ENCODE assay signal across 14 cellular contexts in genomic region chr10:51224610-51225230, GRCh38.
DNase-seq lines count a peak whose midpoint lies in the region; ATAC-seq and TF ChIP-seq lines count a peak whose summit lies in the region.
"Had no signal": no experiment of that assay in that cellular context is flagged by ENCODE, and none has a peak within 500 bp of the region (broad histone marks: within the 10 kb centered on the region; RNA-seq: fewer than 3 reads in every experiment).

No MANE protein-coding gene starts in this region.

- intact Hi-C loops in IMR-90 (cut with micrococcal nuclease): loop anchor here (5.0 kb wide), 1 partner anchor 232 kb away; no protein-coding TSS in a partner anchor

- H3K36me3 ChIP-seq in IMR-90 (ENCODE audit: control insufficient read depth, insufficient read depth, low read length): no peaks in the 10 kb centered on the region
- H3K36me3 ChIP-seq in osteoblast (ENCODE audit: insufficient read depth, low read length): no peaks in the 10 kb centered on the region
- no peaks in the 10 kb centered on the region for H3K36me3 ChIP-seq in mesendoderm (ENCODE audit: control insufficient read depth, insufficient read depth, low read length)

- H3K14ac ChIP-seq in IMR-90 (replicated peaks; ENCODE audit: low read depth, low read length): peak overlapping the region; percentile 70

- in situ Hi-C loops in IMR-90 (cut with MboI; ENCODE audit: low sequenced_read_pairs) (no loop called here), ACHN (cut with HindIII; ENCODE audit: low pct_ligation_motif_present, low pct_unique_long_range_greater_than_20kb, low sequenced_read_pairs) (no loop called here)

- TF ChIP-seq CTCF in IMR-90 (conservative IDR thresholded peaks at IDR 0.05; ENCODE audit: low read depth, low read length) (no peak), cardiac fibroblast (IDR thresholded peaks at IDR 0.05; ENCODE audit: low read depth, low read length) (no peak), osteoblast (IDR thresholded peaks at IDR 0.05; ENCODE audit: extremely low read depth, low read depth, low read length) (no peak), GM20000 (IDR thresholded peaks at IDR 0.05; ENCODE audit: extremely low read depth, missing control alignments) (no peak)

- BruUV-seq in IMR-90 (replicated peaks; lab: Mats Ljungman, UMichigan): no TSS peak

- TF ChIP-seq POLR2A in IMR-90 (IDR thresholded peaks at IDR 0.05; ENCODE audit: low read depth, low read length): no peak

- ATAC-seq in IMR-90 (ENCODE audit: low read depth) (peak; percentile 88), GM18519 (IDR thresholded peaks at IDR 0.05; ENCODE audit: low FRiP score, unreplicated experiment) (no peak)
- ATAC-seq: left lobe of liver had no signal

- peak overlapping the region; percentile 92 for H2BK120ac ChIP-seq in IMR-90 (ENCODE audit: low read depth, low read length)
- H2BK120ac ChIP-seq in mesendoderm (ENCODE audit: low read depth, low read length): no peak overlapping the region

- H3K27ac ChIP-seq in IMR-90 (ENCODE audit: insufficient read depth, low read length): peak overlapping the region; percentile 99; the same call in 1 of the 2 replicates
- peak overlapping the region; percentile 35 for H3K27ac ChIP-seq in osteoblast (ENCODE audit: low read depth, low read length)
- H3K27ac ChIP-seq in mesendoderm (ENCODE audit: low read depth, low read length): no peak overlapping the region

- H4K91ac ChIP-seq in IMR-90 (ENCODE audit: insufficient read depth, low read depth, low read length): peak overlapping the region; percentile 92

- H2BK15ac ChIP-seq in IMR-90 (ENCODE audit: low read depth, low read length) (peak overlapping the region; percentile 73; the same call in 2 of the 3 replicates), mesendoderm (replicated peaks; ENCODE audit: low read depth) (no peak overlapping the region)

- H2BK5ac ChIP-seq in IMR-90 (ENCODE audit: low read depth, low read length, poor library complexity, severe bottlenecking) (peak overlapping the region; percentile 94), mesendoderm (ENCODE audit: low read length) (no peak overlapping the region)

- H2AK5ac ChIP-seq in IMR-90 (ENCODE audit: low read depth, low read length) (peak overlapping the region; percentile 62; the same call in 1 of the 2 replicates), mesendoderm (ENCODE audit: low read length) (no peak overlapping the region)

- H3K18ac ChIP-seq in IMR-90 (ENCODE audit: low read depth, low read length) (peak overlapping the region; percentile 94), mesendoderm (ENCODE audit: low read length) (no peak overlapping the region)

- H3K4me2 ChIP-seq in IMR-90 (ENCODE audit: low read depth, low read length) (peak overlapping the region; percentile 98), osteoblast (ENCODE audit: insufficient read depth, low read length) (peak overlapping the region; percentile 80), mesendoderm (ENCODE audit: low read length) (no peak overlapping the region)

- peak overlapping the region; percentile 77 for H3K56ac ChIP-seq in IMR-90 (ENCODE audit: extremely low read depth, insufficient read depth, low read length)
- H3K56ac ChIP-seq in mesendoderm (ENCODE audit: low read length): no peak overlapping the region

- H2AK9ac ChIP-seq in IMR-90 (replicated peaks; ENCODE audit: low read depth, low read length, poor library complexity): peak overlapping the region; percentile 84

- no peaks in the 10 kb centered on the region for H4K20me1 ChIP-seq in IMR-90 (ENCODE audit: insufficient read depth, low read length)
- no peaks in the 10 kb centered on the region for H4K20me1 ChIP-seq in osteoblast (ENCODE audit: insufficient read depth, low read length)

- H3K4me1 ChIP-seq in IMR-90 (ENCODE audit: control insufficient read depth, insufficient read depth, low read length) (peaks cover 9% of the 10 kb centered on the region), osteoblast (ENCODE audit: insufficient read depth, low read length) (peaks cover 12% of the 10 kb centered on the region), mesendoderm (ENCODE audit: control insufficient read depth, low read depth, low read length) (no peaks in the 10 kb centered on the region)

- H3K9me3 ChIP-seq in IMR-90 (ENCODE audit: control insufficient read depth, insufficient read depth, low read length) (no peaks in the 10 kb centered on the region), osteoblast (ENCODE audit: low read depth, low read length) (no peaks in the 10 kb centered on the region)

- no CpG with 5 or more reads among the region's 7 CpGs for WGBS in IMR-90 (ENCODE audit: extremely low coverage in 2 of 2, insufficient read length in 1 of 2), 2 experiments
- no CpG with 5 or more reads among the region's 7 CpGs for WGBS in mesendoderm (ENCODE audit: extremely low coverage, insufficient coverage, low lambda C conversion rate)

- POLR2A ChIA-PET in IMR-90 (lab: Charles Lee; ENCODE audit: unreplicated experiment): no interaction called here

- DNase-seq in AG08396 (ENCODE audit: low spot score): peak; percentile 17
- DNase-seq in IMR-90: peak; percentile 88
- DNase-seq in cardiac fibroblast (ENCODE audit: low read depth in 2 of 2): peak; percentile 77 to 80
- DNase-seq in osteoblast (ENCODE audit: insufficient read length, low spot score, missing footprints): no peak
- no peak for DNase-seq in GM20000 (ENCODE audit: low spot score)
- no peak for DNase-seq in ACHN
- no peak for DNase-seq in mesendoderm
- DNase-seq: activated B cell treated with CpG ODN at 0.5 μM for 24 hours; activated CD8-positive, alpha-beta memory T cell treated with anti-CD3 and anti-CD28 coated beads, Interleukin-2, amount 50 U/mL, for 4 hours; glutamatergic neuron; Karpas-422; NCI-H1930 had no signal

- H3K23ac ChIP-seq in IMR-90 (ENCODE audit: low read depth, low read length) (peak overlapping the region; percentile 69; the same call in 1 of the 2 replicates), mesendoderm (ENCODE audit: low read length) (no peak overlapping the region)

- H3K79me2 ChIP-seq in osteoblast (ENCODE audit: insufficient read depth, low read length) (no peaks in the 10 kb centered on the region), mesendoderm (ENCODE audit: control insufficient read depth, insufficient read depth, low read length) (no peaks in the 10 kb centered on the region)

- dilution Hi-C loops in IMR-90 (cut with HindIII; ENCODE audit: low sequenced_read_pairs, unreplicated experiment): no loop called here

- H3K4me3 ChIP-seq in IMR-90 (ENCODE audit: insufficient read depth, low read depth, low read length): no peak overlapping the region
- H3K4me3 ChIP-seq in cardiac fibroblast (replicated peaks in 1 of 2; ENCODE audit: low read depth in 2 of 2, low read length in 2 of 2): no peak overlapping the region
- H3K4me3 ChIP-seq in osteoblast (ENCODE audit: insufficient read depth, low read length): peak overlapping the region; percentile 53
- H3K4me3 ChIP-seq in mesendoderm (ENCODE audit: low read length): no peak overlapping the region

- H3K9me1 ChIP-seq in IMR-90 (ENCODE audit: insufficient read depth, low read length): peaks cover 8% of the 10 kb centered on the region

- peak overlapping the region; percentile 72 to 83; a peak in 3 of 4 replicates for H4K8ac ChIP-seq in IMR-90 (ENCODE audit: low read depth in 2 of 2, low read length in 2 of 2)
- no peak overlapping the region for H4K8ac ChIP-seq in mesendoderm (ENCODE audit: low read depth, low read length)

- CTCF ChIA-PET in IMR-90 (lab: Yijun Ruan, JAX): interaction anchor here (0.7 kb wide), 1 partner anchor 8 kb away, joined by 3 read pairs; no protein-coding TSS in a partner anchor

- H4K5ac ChIP-seq in IMR-90 (ENCODE audit: low read depth, low read length) (peak overlapping the region; percentile 83), mesendoderm (ENCODE audit: low read length) (no peak overlapping the region)

- H2BK20ac ChIP-seq in IMR-90 (ENCODE audit: low read depth, low read length): peak overlapping the region; percentile 87

- peak overlapping the region; percentile 90 for H3K4ac ChIP-seq in IMR-90 (ENCODE audit: low read depth, low read length)
- no peak overlapping the region for H3K4ac ChIP-seq in mesendoderm (ENCODE audit: low read depth, low read length)

- H3K9ac ChIP-seq in IMR-90 (ENCODE audit: low read depth, low read length) (peak overlapping the region; percentile 67), mesendoderm (ENCODE audit: low read length) (no peak overlapping the region)

- H2AFZ ChIP-seq in IMR-90 (replicated peaks; ENCODE audit: low read length, poor library complexity) (no peak overlapping the region), osteoblast (ENCODE audit: low read length) (peak overlapping the region; percentile 61)

- H3K79me1 ChIP-seq in IMR-90 (ENCODE audit: low read depth in 1 of 2, low read length in 2 of 2) (peaks cover 17 to 41% of the 10 kb centered on the region in 2 experiments), mesendoderm (ENCODE audit: low read length) (no peaks in the 10 kb centered on the region)

- H3K27me3 ChIP-seq in IMR-90 (ENCODE audit: control insufficient read depth, insufficient read depth, low read length) (no peaks in the 10 kb centered on the region), osteoblast (ENCODE audit: insufficient read depth, low read length) (no peaks in the 10 kb centered on the region), mesendoderm (ENCODE audit: insufficient read depth, low read length, poor library complexity) (no peaks in the 10 kb centered on the region)

- no peak for TF ChIP-seq RAD21 in IMR-90 (IDR thresholded peaks at IDR 0.05; ENCODE audit: low read length)

TF ChIP-seq in IMR-90, 13 proteins besides CTCF, POLR2A, EP300 and RAD21:
- TF ChIP-seq CEBPB (IDR thresholded peaks at IDR 0.05; ENCODE audit: low read depth, low read length): peak; percentile 87
- TF ChIP-seq RFX5 (IDR thresholded peaks at IDR 0.05; ENCODE audit: low read depth, low read length): no peak
- TF ChIP-seq RCOR1 (IDR thresholded peaks at IDR 0.05; ENCODE audit: insufficient replicate concordance, low read length): no peak
- no peak for TF ChIP-seq USF2 (IDR thresholded peaks at IDR 0.05; ENCODE audit: low read depth, low read length)
- no peak for TF ChIP-seq BHLHE40 (IDR thresholded peaks at IDR 0.05; ENCODE audit: low read depth, low read length)
- no peak for TF ChIP-seq MAZ (IDR thresholded peaks at IDR 0.05; ENCODE audit: borderline replicate concordance, low read depth, low read length)
- no peak for TF ChIP-seq NFE2L2 (IDR thresholded peaks at IDR 0.05; ENCODE audit: low read depth, low read length)
- no peak for TF ChIP-seq MAFK (IDR thresholded peaks at IDR 0.05; ENCODE audit: low read depth, low read length)

Comparison
In these comparisons a context has a peak if more than half of its experiments do, and no peak if none do; other contexts are left out.
1. DNase-seq: peak in AG08396 (single experiment), IMR-90 (single experiment) and cardiac fibroblast (2 of 2); none in osteoblast (single experiment), GM20000 (single experiment), ACHN (single experiment) and mesendoderm (single experiment).